Comparison of ENCODE assay signal across 19 cellular contexts in the genomic region with DNA sequence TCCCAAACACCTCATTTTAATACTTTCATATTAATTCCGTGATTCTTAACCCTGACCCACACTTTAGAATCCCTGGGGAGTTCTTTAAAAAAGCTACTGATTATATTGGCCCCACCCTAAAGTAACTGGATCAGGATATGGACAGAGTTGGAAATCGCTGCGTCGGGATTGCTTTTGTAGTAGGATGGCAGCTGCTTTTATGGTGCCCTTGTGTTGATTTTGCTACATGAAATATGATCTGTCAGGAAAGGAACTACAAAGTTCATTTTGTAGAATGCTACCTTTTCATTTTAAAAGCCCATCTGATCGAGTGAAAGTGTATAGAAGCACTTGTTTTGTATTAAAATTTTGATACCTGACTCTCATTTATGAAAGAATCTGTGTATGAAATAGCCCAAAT. TPM values are rescaled to one million over a fixed set of nuclear protein-coding genes. Genes with fewer than 3 reads are reported as not detected.
DNase-seq lines count a peak whose midpoint lies in the region; ATAC-seq and TF ChIP-seq lines count a peak whose summit lies in the region.
"Had no signal": no experiment of that assay in that cellular context is flagged by ENCODE, and none has a peak within 500 bp of the region (broad histone marks: within the 10 kb centered on the region; RNA-seq: fewer than 3 reads in every experiment).

No MANE protein-coding gene starts in this region.

- peaks cover 68% of the 10 kb centered on the region for H3K4me1 Mint-ChIP-seq in nephron progenitor cell

- no TSS peak for BruUV-seq in HCT116 (replicated peaks; lab: Mats Ljungman, UMichigan)

- H3K27me3 ChIP-seq in HCT116 (ENCODE audit: insufficient read depth, low read length), result no peaks in the 10 kb centered on the region
- H3K27me3 ChIP-seq: heart right ventricle, Peyer's patch, vagina had no signal

- intact Hi-C loops in HCT116 (cut with micrococcal nuclease), result no loop called here

- TF ChIP-seq CTCF in HCT116 (IDR thresholded peaks at IDR 0.05 in 2 of 3, conservative IDR thresholded peaks at IDR 0.05 in 1 of 3; ENCODE audit: borderline replicate concordance in 1 of 3, insufficient read depth in 1 of 3, low read depth in 2 of 3, low read length in 2 of 3) (no peak), VCaP (conservative IDR thresholded peaks at IDR 0.05) (no peak), nephron progenitor cell (IDR thresholded peaks at IDR 0.05) (no peak)

- no peak for TF ChIP-seq POLR2A in HCT116 (IDR thresholded peaks at IDR 0.05; ENCODE audit: borderline replicate concordance, extremely low read depth, insufficient read depth, insufficient read length)

- H3K36me3 Mint-ChIP-seq in nephron progenitor cell (ENCODE audit: low read depth), result peaks cover 54% of the 10 kb centered on the region

- peaks cover 95 to 100% of the 10 kb centered on the region in 2 experiments for H3K4me1 ChIP-seq in HCT116 (ENCODE audit: control insufficient read depth in 1 of 2, insufficient read depth in 2 of 2, low read length in 2 of 2)
- H3K4me1 ChIP-seq: Peyer's patch had no signal

- DNase-seq in NCI-H748 (lab: John Stamatoyannopoulos, UW; ENCODE audit: unreplicated experiment) (peak; percentile 26), NCI-H748 treated with DMSO at 0.1 percent for 48 hours (lab: John Stamatoyannopoulos, UW) (no peak), HCT116 (ENCODE audit: low read depth, low spot score) (no peak), nephron progenitor cell (no peak), GM19238 (ENCODE audit: insufficient read length, low spot score) (no peak), C1 segment of cervical spinal cord (lab: John Stamatoyannopoulos, UW) (no peak), NCI-H1436 treated with DMSO at 0.1 percent for 48 hours (lab: John Stamatoyannopoulos, UW) (no peak)
- DNase-seq: activated CD4-positive, alpha-beta T cell treated with anti-CD3 and anti-CD28 coated beads, Interleukin-2, amount 50 U/mL, for 48 hours; amygdala; COR-L47; heart right ventricle; mesenchymal stem cell; NCI-H187 treated with DMSO at 0.1 percent for 48 hours; NCI-H82; Peyer's patch; right cardiac atrium had no signal

- CTCF ChIA-PET in HCT116 (lab: Charles Lee), result no interaction called here

- H3K79me2 ChIP-seq in HCT116 (ENCODE audit: insufficient read depth, low read length), result peaks cover 6% of the 10 kb centered on the region; the same call in 1 of the 2 replicates

- ATAC-seq in HCT116, result peak; percentile 21
- ATAC-seq: heart right ventricle, right cardiac atrium had no signal

- no peaks in the 10 kb centered on the region for H3K9me2 ChIP-seq in HCT116 (ENCODE audit: insufficient read depth)

- H3K36me3 ChIP-seq in HCT116 (ENCODE audit: control insufficient read depth in 1 of 2, insufficient read depth in 2 of 2, low read length in 2 of 2), result no peaks in the 10 kb centered on the region
- H3K36me3 ChIP-seq: Peyer's patch, vagina had no signal

- POLR2A ChIA-PET in HCT116 (lab: Charles Lee), result interaction anchor here (1.3 kb wide), 1 partner anchor 9 kb away, joined by 3 read pairs; no protein-coding TSS in a partner anchor

- H3K27ac Mint-ChIP-seq in nephron progenitor cell, result peak overlapping the region; percentile 62

- H3K27me3 Mint-ChIP-seq in nephron progenitor cell (ENCODE audit: low read depth, poor library complexity), result peaks cover 13% of the 10 kb centered on the region
- H3K27me3 Mint-ChIP-seq: central memory CD8-positive, alpha-beta T cell had no signal

- H3K27ac ChIP-seq in HCT116 (ENCODE audit: low read depth, low read length), result peak overlapping the region; percentile 74
- peak overlapping the region; percentile 55 for H3K27ac ChIP-seq in VCaP
- H3K27ac ChIP-seq: heart right ventricle, Peyer's patch, vagina had no signal

- peak overlapping the region in 1 of 2 experiments; percentile 8; a peak in 1 of 4 replicates for H3K4me3 ChIP-seq in HCT116 (replicated peaks in 1 of 2; ENCODE audit: low read depth in 1 of 2, low read length in 2 of 2)
- H3K4me3 ChIP-seq: heart right ventricle, Peyer's patch, vagina had no signal

- RAD21 ChIA-PET in HCT116 (lab: Charles Lee; ENCODE audit: low non-redundant PET in 1 of 2, low total read pairs in 2 of 2, uncharacterized antibody in 2 of 2, unreplicated experiment in 2 of 2), result interaction anchor here in 1 of 2 experiments (0.8 kb wide), 1 partner anchor 43 kb away, joined by 3 read pairs; a partner anchor contains a TSS

- H3K9me3 ChIP-seq in HCT116 (ENCODE audit: control insufficient read depth in 1 of 2, insufficient read depth in 1 of 2, low read depth in 1 of 2, low read length in 2 of 2), result no peaks in the 10 kb centered on the region
- H3K9me3 ChIP-seq: heart right ventricle, Peyer's patch, vagina had no signal

- H3K9me3 Mint-ChIP-seq in nephron progenitor cell, result peaks cover 2% of the 10 kb centered on the region
- H3K9me3 Mint-ChIP-seq: central memory CD8-positive, alpha-beta T cell had no signal

- H4K20me1 ChIP-seq in HCT116 (ENCODE audit: insufficient read depth), result no peaks in the 10 kb centered on the region

- TF ChIP-seq RAD21 in HCT116 (IDR thresholded peaks at IDR 0.05; ENCODE audit: low read depth), result no peak

- peak overlapping the region; percentile 22; the same call in 1 of the 2 replicates for H3K9ac ChIP-seq in HCT116 (ENCODE audit: low read length)

- H3K4me3 Mint-ChIP-seq in nephron progenitor cell, result no peak overlapping the region
- H3K4me3 Mint-ChIP-seq: central memory CD8-positive, alpha-beta T cell had no signal

- H2AFZ ChIP-seq in HCT116 (ENCODE audit: low read depth, low read length, poor library complexity, severe bottlenecking), result no peak overlapping the region

- H3K4me2 ChIP-seq in HCT116 (ENCODE audit: low read length), result peak overlapping the region; percentile 56

TF ChIP-seq in HCT116, 20 proteins besides CTCF, POLR2A, EP300 and RAD21:
- no peak for TF ChIP-seq CBX3 (IDR thresholded peaks at IDR 0.05; ENCODE audit: low read depth)
- peak; percentile 21; the same call in 1 of the 2 replicates for TF ChIP-seq JUND (IDR thresholded peaks at IDR 0.05)
- no peak for TF ChIP-seq CEBPB (IDR thresholded peaks at IDR 0.05; ENCODE audit: low read depth)
- TF ChIP-seq TCF7L2 (IDR thresholded peaks at IDR 0.05; ENCODE audit: borderline replicate concordance, extremely low read depth, insufficient read depth, insufficient read length), result peak; percentile 83

RNA-seq across cellular contexts. Expression of a gene that starts 43.6 kb away (rescaled TPM):
- total RNA-seq in HCT116 (2021; ENCODE audit: unreplicated experiment), result 19.7 TPM
- 5.1 and 6.6 TPM in 2 replicates for polyA plus RNA-seq in HCT116 (2012)
